Comparison of ENCODE assay signal across 8 cellular contexts in the genomic region with DNA sequence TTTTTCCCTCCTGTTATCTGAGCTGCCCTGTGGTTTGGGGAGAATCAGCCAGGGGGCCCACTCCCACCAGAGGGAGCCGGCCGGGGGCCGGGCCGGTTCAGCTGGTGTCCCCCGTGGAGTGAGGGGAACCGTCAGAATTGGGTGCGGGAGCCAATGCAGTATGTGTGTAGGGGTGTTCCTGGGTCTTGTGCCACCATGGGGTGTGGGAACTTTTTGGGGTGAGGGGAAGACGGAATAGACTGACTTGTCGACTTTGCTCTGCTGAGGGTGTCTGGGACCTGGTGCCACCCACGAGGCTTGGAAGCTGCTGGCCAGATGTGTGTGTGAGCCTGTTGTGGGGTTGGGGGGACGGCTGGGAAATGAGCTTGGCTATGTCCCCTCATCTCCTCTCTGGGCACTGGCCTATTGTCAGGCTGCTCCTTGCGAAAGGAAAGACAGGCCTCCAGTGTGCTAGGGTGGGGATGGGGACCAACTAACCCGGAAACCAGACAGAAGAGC. TPM values are rescaled to one million over a fixed set of nuclear protein-coding genes. Genes with fewer than 3 reads are reported as not detected.
DNase-seq lines count a peak whose midpoint lies in the region; ATAC-seq and TF ChIP-seq lines count a peak whose summit lies in the region.

No MANE protein-coding gene starts in this region.

- H3K4me1 ChIP-seq in Caco-2 (peaks cover 19% of the 10 kb centered on the region), PC-9 (replicated peaks; ENCODE audit: insufficient read depth) (peaks cover 85% of the 10 kb centered on the region), endocrine pancreas (ENCODE audit: control insufficient read depth, insufficient read depth, low read length) (no peaks in the 10 kb centered on the region), neutrophil (ENCODE audit: control insufficient read depth in 1 of 2, insufficient read depth in 1 of 2, low read depth in 1 of 2, low read length in 1 of 2) (peaks cover 81 to 89% of the 10 kb centered on the region in 2 experiments)

- H3F3A ChIP-seq in PC-9 (ENCODE audit: insufficient read depth, low read depth): peaks cover 28% of the 10 kb centered on the region

- no peak for ATAC-seq in GM18858 (IDR thresholded peaks at IDR 0.05; ENCODE audit: unreplicated experiment)

- BruUV-seq in Caco-2 (replicated peaks; lab: Mats Ljungman, UMichigan) (no TSS peak), PC-9 (replicated peaks; lab: Mats Ljungman, UMichigan) (no TSS peak)

- H3K9me3 Mint-ChIP-seq in Caco-2 (ENCODE audit: unreplicated experiment): no peaks in the 10 kb centered on the region

- intact Hi-C loops in Caco-2 (cut with micrococcal nuclease; ENCODE audit: unreplicated experiment) (loop anchor here (1.0 kb wide), 4 partner anchors 16 to 39 kb away; no protein-coding TSS in a partner anchor), PC-9 (cut with micrococcal nuclease; ENCODE audit: unreplicated experiment) (loop anchor here (2.0 to 10.0 kb wide), 2 partner anchors 22 to 294 kb away; no protein-coding TSS in a partner anchor)

- H3K4me3 ChIP-seq in Caco-2 (ENCODE audit: low read depth, low read length) (peak overlapping the region; percentile 94), PC-9 (peak overlapping the region; percentile 99), endocrine pancreas (ENCODE audit: control insufficient read depth, insufficient read depth, low read length) (no peak overlapping the region), neutrophil (ENCODE audit: low read depth in 1 of 2, low read length in 1 of 2) (peak overlapping the region; percentile 88 to 99)

- H3K4me3 Mint-ChIP-seq in Caco-2 (ENCODE audit: unreplicated experiment): peak overlapping the region; percentile 92

- POLR2A ChIA-PET in Caco-2 (lab: Charles Lee) (interaction anchor here (0.6 to 1.1 kb wide), 3 partner anchors 12 to 99 kb away, joined by 3 to 4 read pairs (median 3); no protein-coding TSS in a partner anchor), PC-9 (lab: Charles Lee; ENCODE audit: unreplicated experiment) (no interaction called here)

- DNase-seq in Caco-2: peak in 1 of 2 experiments; percentile 32
- no peak for DNase-seq in PC-9
- DNase-seq in NCI-H2227 (lab: John Stamatoyannopoulos, UW; ENCODE audit: unreplicated experiment): no peak
- no peak for DNase-seq in NCI-H510A treated with DMSO at 0.1 percent for 48 hours (lab: John Stamatoyannopoulos, UW)
- DNase-seq in C1 segment of cervical spinal cord (lab: John Stamatoyannopoulos, UW): no peak

- H3K27ac ChIP-seq in PC-9: no peak overlapping the region
- H3K27ac ChIP-seq in neutrophil: peak overlapping the region; percentile 98

- H3K36me3 ChIP-seq in Caco-2 (ENCODE audit: control insufficient read depth, insufficient read depth, low read length) (no peaks in the 10 kb centered on the region), PC-9 (ENCODE audit: low read depth) (no peaks in the 10 kb centered on the region), endocrine pancreas (ENCODE audit: control insufficient read depth, insufficient read depth, low read length) (no peaks in the 10 kb centered on the region), neutrophil (peaks cover 4% of the 10 kb centered on the region)

- peak overlapping the region; percentile 73 for H3K27ac Mint-ChIP-seq in Caco-2 (ENCODE audit: unreplicated experiment)

- no peaks in the 10 kb centered on the region for H3K36me3 Mint-ChIP-seq in Caco-2 (ENCODE audit: insufficient read depth, unreplicated experiment)

- H3K4me1 Mint-ChIP-seq in Caco-2 (ENCODE audit: low read depth, unreplicated experiment): peaks cover 30% of the 10 kb centered on the region

- H3K79me2 ChIP-seq in PC-9 (ENCODE audit: low read depth): peaks cover 58% of the 10 kb centered on the region

- H3K9ac ChIP-seq in endocrine pancreas (ENCODE audit: control insufficient read depth, insufficient read depth, low read length): peak overlapping the region; percentile 65

- no peaks in the 10 kb centered on the region for H3K9me2 ChIP-seq in PC-9 (ENCODE audit: insufficient read depth)

- TF ChIP-seq CTCF in Caco-2 (IDR thresholded peaks at IDR 0.05; ENCODE audit: insufficient read depth in 1 of 2, low read depth in 1 of 2, low read length in 1 of 2, severe bottlenecking in 1 of 2, unreplicated experiment in 1 of 2) (peak in 1 of 2 experiments; percentile 54), PC-9 (conservative IDR thresholded peaks at IDR 0.05) (no peak), neutrophil (IDR thresholded peaks at IDR 0.05) (no peak)

- H3K27me3 Mint-ChIP-seq in Caco-2 (ENCODE audit: insufficient read depth, unreplicated experiment): no peaks in the 10 kb centered on the region

- H3K27me3 ChIP-seq in Caco-2 (replicated peaks; ENCODE audit: control insufficient read depth, insufficient read depth, low read length) (no peaks in the 10 kb centered on the region), PC-9 (ENCODE audit: insufficient read depth, low read depth) (no peaks in the 10 kb centered on the region), endocrine pancreas (ENCODE audit: control insufficient read depth, insufficient read depth, low read length) (no peaks in the 10 kb centered on the region), neutrophil (no peaks in the 10 kb centered on the region)

- CTCF ChIA-PET in Caco-2 (lab: Charles Lee) (interaction anchor here (0.6 to 3.0 kb wide), 6 partner anchors 9 to 246 kb away, joined by 3 to 40 read pairs (median 4); a partner anchor contains a TSS), PC-9 (lab: Charles Lee) (interaction anchor here (0.6 kb wide), 1 partner anchor 14 kb away, joined by 3 read pairs; no protein-coding TSS in a partner anchor)

- H3K9me3 ChIP-seq in Caco-2 (no peaks in the 10 kb centered on the region), PC-9 (ENCODE audit: insufficient read depth, low read depth) (no peaks in the 10 kb centered on the region), endocrine pancreas (ENCODE audit: control insufficient read depth, low read length) (no peaks in the 10 kb centered on the region), neutrophil (no peaks in the 10 kb centered on the region)

- H4K20me1 ChIP-seq in PC-9 (ENCODE audit: insufficient read depth): peaks cover 10% of the 10 kb centered on the region

- H3K4me2 ChIP-seq in PC-9: peak overlapping the region; percentile 99

- H2AFZ ChIP-seq in PC-9: peak overlapping the region; percentile 97

RNA-seq across cellular contexts. Expression of a gene that starts 9.9 kb away (rescaled TPM):
- total RNA-seq in Caco-2 (2022): 26.6 and 27.6 TPM in 2 replicates
- total RNA-seq in PC-9 (2021): 21.5 and 21.8 TPM in 2 replicates

RNA-seq across cellular contexts. Expression of a gene that starts 31.2 kb away (rescaled TPM):
- total RNA-seq in Caco-2 (2022) (86.1 and 96.4 TPM in 2 replicates), PC-9 (2021) (37.8 and 44.9 TPM in 2 replicates)

RNA-seq across cellular contexts. Expression of a gene that starts 45.7 kb away (rescaled TPM):
- total RNA-seq in Caco-2 (2022): not detected in 2 replicates
- not detected in 2 replicates for total RNA-seq in PC-9 (2021)
